ENCODE assay signal across 8 cellular contexts in genomic region chr1:200740291-200741212, GRCh38. TPM values are rescaled to one million over a fixed set of nuclear protein-coding genes. Genes with fewer than 3 reads are reported as not detected.
DNase-seq lines count a peak whose midpoint lies in the region; ATAC-seq and TF ChIP-seq lines count a peak whose summit lies in the region.

No MANE protein-coding gene starts in this region.

- ATAC-seq in GM18867 (IDR thresholded peaks at IDR 0.05; ENCODE audit: unreplicated experiment), result no peak

- H3K27me3 Mint-ChIP-seq in activated naive CD4-positive, alpha-beta T cell treated with anti-CD3 and anti-CD28 coated beads, Interleukin-2, amount 50 U/mL, for 24 hours, result no peaks in the 10 kb centered on the region

- no peaks in the 10 kb centered on the region for H3K36me3 Mint-ChIP-seq in activated naive CD4-positive, alpha-beta T cell treated with anti-CD3 and anti-CD28 coated beads, Interleukin-2, amount 50 U/mL, for 24 hours

- no peaks in the 10 kb centered on the region for H3K9me3 Mint-ChIP-seq in activated naive CD4-positive, alpha-beta T cell treated with anti-CD3 and anti-CD28 coated beads, Interleukin-2, amount 50 U/mL, for 24 hours

- H3K9me3 ChIP-seq in adrenal gland (replicated peaks in 1 of 3), result no peaks in the 10 kb centered on the region

- H3K36me3 ChIP-seq in adrenal gland (replicated peaks in 1 of 2), result no peaks in the 10 kb centered on the region
- no peaks in the 10 kb centered on the region for H3K36me3 ChIP-seq in urinary bladder (ENCODE audit: insufficient read depth)

- peaks cover 56% of the 10 kb centered on the region for H3K4me1 Mint-ChIP-seq in activated naive CD4-positive, alpha-beta T cell treated with anti-CD3 and anti-CD28 coated beads, Interleukin-2, amount 50 U/mL, for 24 hours

- TF ChIP-seq POLR2A in adrenal gland (IDR thresholded peaks at IDR 0.05), result no peak
- no peak for TF ChIP-seq POLR2A in lower leg skin (IDR thresholded peaks at IDR 0.05)

- TF ChIP-seq CTCF in adrenal gland (IDR thresholded peaks at IDR 0.05) (no peak), lower leg skin (IDR thresholded peaks at IDR 0.05) (no peak)

- 5 to 10% (median 6%) methylated on average over 7 of the region's 7 CpGs for WGBS in adrenal gland, 4 donors
- 6 to 9% methylated on average over 7 of the region's 7 CpGs for WGBS in lower leg skin, 2 donors
- WGBS in urinary bladder, result 7% methylated on average over 7 of the region's 7 CpGs

- H3K27ac ChIP-seq in adrenal gland (peak overlapping the region in 2 of 5 donors; percentile 93 to 100), urinary bladder (ENCODE audit: low read depth) (peak overlapping the region; percentile 48)

- peak overlapping the region; percentile 77 for H3K27ac Mint-ChIP-seq in activated naive CD4-positive, alpha-beta T cell treated with anti-CD3 and anti-CD28 coated beads, Interleukin-2, amount 50 U/mL, for 24 hours

- no peak for DNase-seq in activated naive CD4-positive, alpha-beta T cell (lab: John Stamatoyannopoulos, UW)
- DNase-seq in adrenal gland, result no peak
- no peak for DNase-seq in lower leg skin (ENCODE audit: low spot score in 2 of 2)
- no peak for DNase-seq in stimulated activated CD4-positive, alpha-beta T cell treated with anti-CD3 and anti-CD28 coated beads, Interleukin-4, amount 100 ng/mL, for 24 hours
- no peak for DNase-seq in posterior vena cava (ENCODE audit: low spot score)

- H3K4me3 ChIP-seq in adrenal gland (peak overlapping the region in 3 of 4 donors; percentile 31 to 95 (median 44)), lower leg skin (ENCODE audit: low read depth, poor library complexity, severe bottlenecking) (peak overlapping the region; percentile 75), urinary bladder (ENCODE audit: low read depth, low read length) (peak overlapping the region; percentile 66)

- intact Hi-C loops in adrenal gland (cut with DNase I) (loop anchor here in 1 of 2 donors (10.0 kb wide), 1 partner anchor 54 kb away; no protein-coding TSS in a partner anchor), lower leg skin (cut with DNase I; ENCODE audit: low total_unique reads) (no loop called here), posterior vena cava (cut with DNase I) (no loop called here)

- H3K27me3 ChIP-seq in adrenal gland, result no peaks in the 10 kb centered on the region

- peak overlapping the region; percentile 92 for H3K4me3 Mint-ChIP-seq in activated naive CD4-positive, alpha-beta T cell treated with anti-CD3 and anti-CD28 coated beads, Interleukin-2, amount 50 U/mL, for 24 hours

- peaks cover 23 to 61% of the 10 kb centered on the region in 2 donors for H3K4me1 ChIP-seq in adrenal gland (replicated peaks in 1 of 2)
- peaks cover 2% of the 10 kb centered on the region for H3K4me1 ChIP-seq in urinary bladder (ENCODE audit: insufficient read depth)

RNA-seq across cellular contexts. Expression of gene CAMSAP2, which starts 1.9 kb away (rescaled TPM):
- total RNA-seq in adrenal gland (10 to 100 TPM; 22.3 to 62.6 (median 33.0) TPM), lower leg skin (10 to 100 TPM; 22.5 to 41.3 (median 36.1) TPM), urinary bladder (61.5 TPM), posterior vena cava (10 to 100 TPM; 31.9 to 48.6 TPM)
- polyA plus RNA-seq in adrenal gland (10 to 100 TPM; 22.6 to 35.6 (median 24.2) TPM), urinary bladder (15.2 TPM)
